In genomic region chr1:212040629-212041028, GRCh38 we compare ENCODE assay signal across 14 cellular contexts. TPM values are rescaled to one million over a fixed set of nuclear protein-coding genes. Genes with fewer than 3 reads are reported as not detected.
DNase-seq lines count a peak whose midpoint lies in the region; ATAC-seq, FAIRE-seq and TF ChIP-seq lines count a peak whose summit lies in the region.
"Had no signal": no experiment of that assay in that cellular context is flagged by ENCODE, and none has a peak within 500 bp of the region (broad histone marks: within the 10 kb centered on the region; RNA-seq: fewer than 3 reads in every experiment).

No MANE protein-coding gene starts in this region.

- H3K4me3 ChIP-seq in DOHH2 (ENCODE audit: low read length) (no peak overlapping the region), PC-9 (no peak overlapping the region), endothelial cell of umbilical vein (replicated peaks in 1 of 3; ENCODE audit: insufficient read depth in 1 of 3, low read depth in 1 of 3, low read length in 3 of 3) (no peak overlapping the region), colonic mucosa (no peak overlapping the region)
- H3K4me3 ChIP-seq: upper lobe of left lung had no signal

- no peak for TF ChIP-seq POLR2A in endothelial cell of umbilical vein (IDR thresholded peaks at IDR 0.05; ENCODE audit: low read depth, low read length)

- POLR2A ChIA-PET in PC-9 (lab: Charles Lee; ENCODE audit: unreplicated experiment) = interaction anchor here (0.6 kb wide), 1 partner anchor 523 kb away, joined by 13 read pairs; no protein-coding TSS in a partner anchor
- POLR2A ChIA-PET in endothelial cell of umbilical vein (lab: Charles Lee) = no interaction called here

- H3K9me2 ChIP-seq in DOHH2 (replicated peaks; ENCODE audit: control insufficient read depth, low read length) (no peaks in the 10 kb centered on the region), PC-9 (ENCODE audit: insufficient read depth) (no peaks in the 10 kb centered on the region)

- H3K9ac ChIP-seq in endothelial cell of umbilical vein (replicated peaks; ENCODE audit: extremely low read depth, insufficient read depth, low read length) = no peak overlapping the region
- H3K9ac ChIP-seq in colonic mucosa (ENCODE audit: low read depth in 2 of 2, low read length in 2 of 2) = no peak overlapping the region

- dilution Hi-C loops in endothelial cell of umbilical vein (cut with MboI; ENCODE audit: extremely low pct_ligation_motif_present, low sequenced_read_pairs) = no loop called here

- ATAC-seq in GM18870 (IDR thresholded peaks at IDR 0.05; ENCODE audit: unreplicated experiment) (no peak), GM19328 (IDR thresholded peaks at IDR 0.05; ENCODE audit: unreplicated experiment) (no peak), GM19397 (IDR thresholded peaks at IDR 0.05; ENCODE audit: unreplicated experiment) (no peak)
- ATAC-seq: heart left ventricle had no signal

- FAIRE-seq in endothelial cell of umbilical vein (lab: Jason Lieb, UNC) = peak; percentile 56
- FAIRE-seq: colon had no signal

- intact Hi-C loops in PC-9 (cut with micrococcal nuclease; ENCODE audit: unreplicated experiment) (no loop called here), endothelial cell of umbilical vein (cut with micrococcal nuclease) (no loop called here), colonic mucosa (cut with DNase I) (no loop called here)

- peaks cover 46% of the 10 kb centered on the region for H4K20me1 ChIP-seq in DOHH2 (ENCODE audit: control insufficient read depth, insufficient read depth, low read depth, low read length)
- H4K20me1 ChIP-seq in PC-9 (ENCODE audit: insufficient read depth) = no peaks in the 10 kb centered on the region
- H4K20me1 ChIP-seq in endothelial cell of umbilical vein (replicated peaks; ENCODE audit: control insufficient read depth, extremely low read depth, insufficient read depth, low read length) = no peaks in the 10 kb centered on the region

- H3K27ac ChIP-seq in DOHH2 (ENCODE audit: low read depth, low read length) (no peak overlapping the region), PC-9 (peak overlapping the region; percentile 22; the same call in 1 of the 2 replicates), endothelial cell of umbilical vein (ENCODE audit: insufficient read depth, low read depth, low read length) (no peak overlapping the region), colonic mucosa (no peak overlapping the region)
- H3K27ac ChIP-seq: heart left ventricle, upper lobe of left lung had no signal

- H3K27me3 ChIP-seq in DOHH2 (ENCODE audit: control insufficient read depth, low read length) (no peaks in the 10 kb centered on the region), PC-9 (ENCODE audit: insufficient read depth, low read depth) (no peaks in the 10 kb centered on the region), endothelial cell of umbilical vein (ENCODE audit: control insufficient read depth in 2 of 2, insufficient read depth in 2 of 2, low read length in 2 of 2) (no peaks in the 10 kb centered on the region), colonic mucosa (no peaks in the 10 kb centered on the region)
- H3K27me3 ChIP-seq: heart left ventricle, upper lobe of left lung had no signal

- no peaks in the 10 kb centered on the region for H3K9me1 ChIP-seq in endothelial cell of umbilical vein (replicated peaks; ENCODE audit: control insufficient read depth, extremely low read depth, insufficient read depth, low read length)

- H3K4me1 ChIP-seq in DOHH2 (ENCODE audit: control insufficient read depth, low read length) = peaks cover 26% of the 10 kb centered on the region
- peaks cover 19% of the 10 kb centered on the region for H3K4me1 ChIP-seq in PC-9 (replicated peaks; ENCODE audit: insufficient read depth)
- peaks cover 25% of the 10 kb centered on the region for H3K4me1 ChIP-seq in endothelial cell of umbilical vein (ENCODE audit: control insufficient read depth, extremely low read depth, insufficient read depth, low read length)
- H3K4me1 ChIP-seq in colonic mucosa = no peaks in the 10 kb centered on the region

- BruUV-seq in PC-9 (replicated peaks; lab: Mats Ljungman, UMichigan) (no TSS peak), endothelial cell of umbilical vein (replicated peaks; lab: Mats Ljungman, UMichigan) (no TSS peak)

- no peaks in the 10 kb centered on the region for H3K9me3 ChIP-seq in DOHH2 (ENCODE audit: control insufficient read depth, insufficient read depth, low read length)
- H3K9me3 ChIP-seq in PC-9 (ENCODE audit: insufficient read depth, low read depth) = no peaks in the 10 kb centered on the region
- H3K9me3 ChIP-seq in endothelial cell of umbilical vein (replicated peaks; ENCODE audit: control insufficient read depth, insufficient read depth, low read length) = no peaks in the 10 kb centered on the region
- H3K9me3 ChIP-seq in colonic mucosa = no peaks in the 10 kb centered on the region
- H3K9me3 ChIP-seq: heart left ventricle, upper lobe of left lung had no signal

- peak; percentile 49 for DNase-seq in A172 (ENCODE audit: low spot score)
- no peak for DNase-seq in PC-9
- peak; percentile 31 for DNase-seq in endothelial cell of umbilical vein (ENCODE audit: low read depth, low spot score)
- DNase-seq in colonic mucosa = no peak
- DNase-seq: heart left ventricle, KG1, NCI-H510A, retina, upper lobe of left lung had no signal

- CTCF ChIA-PET in PC-9 (lab: Charles Lee) = interaction anchor here (0.5 to 0.7 kb wide), 2 partner anchors 26 to 408 kb away, joined by 3 to 4 read pairs; no protein-coding TSS in a partner anchor
- CTCF ChIA-PET in endothelial cell of umbilical vein (lab: Charles Lee) = interaction anchor here (0.7 to 1.6 kb wide), 5 partner anchors 28 to 360 kb away, joined by 3 to 6 read pairs (median 4); no protein-coding TSS in a partner anchor

- H3F3A ChIP-seq in DOHH2 (ENCODE audit: control insufficient read depth, insufficient read depth) (no peaks in the 10 kb centered on the region), PC-9 (ENCODE audit: insufficient read depth, low read depth) (peaks cover 4% of the 10 kb centered on the region; the same call in 1 of the 2 replicates)

- TF ChIP-seq CTCF in DOHH2 (IDR thresholded peaks at IDR 0.05; ENCODE audit: low read depth, low read length, poor library complexity, severe bottlenecking) (no peak), PC-9 (conservative IDR thresholded peaks at IDR 0.05) (no peak), endothelial cell of umbilical vein (IDR thresholded peaks at IDR 0.05; ENCODE audit: extremely low read depth in 1 of 2, insufficient read depth in 1 of 2, low read depth in 1 of 2, low read length in 2 of 2) (no peak), colonic mucosa (IDR thresholded peaks at IDR 0.05) (no peak)

- H2AFZ ChIP-seq in PC-9 (0 out of 2 replicates have a peak overlapping the region, but pooled peaks have one; percentile 53), endothelial cell of umbilical vein (ENCODE audit: low read depth, low read length) (no peak overlapping the region)

- H3K79me2 ChIP-seq in DOHH2 (ENCODE audit: control insufficient read depth, low read length) (peaks cover 98% of the 10 kb centered on the region), PC-9 (ENCODE audit: low read depth) (peaks cover 58% of the 10 kb centered on the region), endothelial cell of umbilical vein (ENCODE audit: control insufficient read depth, insufficient read depth, low read length) (peaks cover 65% of the 10 kb centered on the region)

- peaks cover 89% of the 10 kb centered on the region for H3K36me3 ChIP-seq in DOHH2 (ENCODE audit: control insufficient read depth, low read length)
- peaks cover 15% of the 10 kb centered on the region for H3K36me3 ChIP-seq in PC-9 (ENCODE audit: low read depth)
- no peaks in the 10 kb centered on the region for H3K36me3 ChIP-seq in endothelial cell of umbilical vein (ENCODE audit: control insufficient read depth in 2 of 2, extremely low read depth in 1 of 2, insufficient read depth in 2 of 2, low read length in 2 of 2)
- H3K36me3 ChIP-seq in colonic mucosa = no peaks in the 10 kb centered on the region
- H3K36me3 ChIP-seq: heart left ventricle, upper lobe of left lung had no signal

- H3K4me2 ChIP-seq in DOHH2 (ENCODE audit: low read length) = peak overlapping the region; percentile 18; the same call in 1 of the 2 replicates
- peak overlapping the region; percentile 19 for H3K4me2 ChIP-seq in PC-9
- H3K4me2 ChIP-seq in endothelial cell of umbilical vein (ENCODE audit: insufficient read depth, low read length) = peak overlapping the region; percentile 24

TF ChIP-seq in endothelial cell of umbilical vein, 7 proteins besides CTCF, POLR2A, EP300 and RAD21 (continues in another document):
- TF ChIP-seq EZH2 (IDR thresholded peaks at IDR 0.05; ENCODE audit: borderline replicate concordance, low read depth, low read length, severe bottlenecking) = no peak
- TF ChIP-seq JUN (IDR thresholded peaks at IDR 0.05; ENCODE audit: borderline replicate concordance, insufficient read depth, insufficient read length, low read depth) = peak; percentile 9
- no peak for TF ChIP-seq MAX (IDR thresholded peaks at IDR 0.05; ENCODE audit: insufficient read depth, insufficient read length)

RNA-seq across cellular contexts. Expression of gene DTL, which starts 5.1 kb away (rescaled TPM):
- 56.6 and 64.7 TPM in 2 replicates for total RNA-seq in A172 (2014; rRNA removed; shearing (Covaris generic))
- total RNA-seq in PC-9 (2021) (22.5 TPM in 2 replicates), endothelial cell of umbilical vein (26.5 and 27.2 TPM in 2 replicates), colonic mucosa (10 to 100 TPM in 1 of 2 donors, 1 to 10 TPM in 1; 5.2 to 19.9 TPM)
- 10.1 and 11.2 TPM in 2 replicates for polyA plus RNA-seq in endothelial cell of umbilical vein
- polyA plus RNA-seq in endothelial cell of umbilical vein (2011; cell fraction: cytosol; rRNA removed) = 14.2 and 20.6 TPM in 2 replicates
- polyA plus RNA-seq in endothelial cell of umbilical vein (2011; cell fraction: nucleus; rRNA removed) = 17.8 and 19.8 TPM in 2 replicates
- polyA plus RNA-seq in endothelial cell of umbilical vein (2012) = 9.5 and 14.9 TPM in 2 replicates
- polyA minus RNA-seq in endothelial cell of umbilical vein = 17.8 and 26.2 TPM in 2 replicates
- 57.2 TPM for polyA minus RNA-seq in endothelial cell of umbilical vein (2011; cell fraction: cytosol; rRNA and poly(A)+ RNA removed)
- 12.7 and 28.6 TPM in 2 replicates for polyA minus RNA-seq in endothelial cell of umbilical vein (2011; cell fraction: nucleus; rRNA and poly(A)+ RNA removed)

RNA-seq across cellular contexts. Expression of gene INTS7, which starts 5.3 kb away (rescaled TPM):
- total RNA-seq in A172 (2014; rRNA removed; shearing (Covaris generic)) = 30.1 and 35.8 TPM in 2 replicates
- 18.4 and 24.7 TPM in 2 replicates for total RNA-seq in PC-9 (2021)
- total RNA-seq in endothelial cell of umbilical vein = 16.1 and 18.1 TPM in 2 replicates
- polyA plus RNA-seq in endothelial cell of umbilical vein = 9.0 and 9.1 TPM in 2 replicates
- 11.1 and 12.8 TPM in 2 replicates for polyA plus RNA-seq in endothelial cell of umbilical vein (2011; cell fraction: cytosol; rRNA removed)
- 18.1 and 18.6 TPM in 2 replicates for polyA plus RNA-seq in endothelial cell of umbilical vein (2011; cell fraction: nucleus; rRNA removed)
- polyA plus RNA-seq in endothelial cell of umbilical vein (2012) = 8.6 and 12.5 TPM in 2 replicates
- 45.4 and 47.3 TPM in 2 replicates for polyA minus RNA-seq in endothelial cell of umbilical vein
- polyA minus RNA-seq in endothelial cell of umbilical vein (2011; cell fraction: cytosol; rRNA and poly(A)+ RNA removed) = 59.8 TPM
- 57.8 and 102 TPM in 2 replicates for polyA minus RNA-seq in endothelial cell of umbilical vein (2011; cell fraction: nucleus; rRNA and poly(A)+ RNA removed)
- 10 to 100 TPM; 11.0 to 18.5 TPM for total RNA-seq in colonic mucosa

Comparison
In these comparisons a context has a peak if more than half of its experiments do, and no peak if none do; other contexts are left out.
1. DNase-seq: peak in A172 (single experiment) and endothelial cell of umbilical vein (single experiment); none in PC-9 (0 of 2) and colonic mucosa (single experiment).
2. Peak in every context shown above with its lines, with median percentiles within 50 percentile points of each other: H3K4me2 ChIP-seq.